Comparison of ENCODE assay signal across 12 cellular contexts in the genomic region with DNA sequence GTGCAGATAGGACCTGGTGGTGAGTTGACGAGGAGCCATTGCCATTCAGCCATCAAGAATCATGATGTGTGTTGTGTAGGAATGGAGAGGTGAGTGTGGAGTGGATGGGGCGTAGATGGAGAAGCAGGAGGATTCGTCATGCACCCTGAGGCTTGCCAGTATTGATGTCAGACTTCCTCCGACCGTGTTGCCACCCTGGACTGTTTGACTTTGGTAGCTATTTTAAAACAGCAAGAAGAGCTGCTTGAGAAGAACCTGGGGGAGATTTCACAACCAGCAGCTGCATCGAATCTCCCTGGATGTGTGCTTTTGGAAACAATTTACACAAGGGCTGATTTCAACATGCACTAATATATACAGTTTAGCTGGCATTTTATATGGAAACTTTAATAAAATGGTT.
A peak's percentile ranks its signal among the peaks of the same experiment; 100 is the strongest.
DNase-seq lines count a peak whose midpoint lies in the region; ATAC-seq and TF ChIP-seq lines count a peak whose summit lies in the region.
"Had no signal": no experiment of that assay in that cellular context is flagged by ENCODE, and none has a peak within 500 bp of the region (broad histone marks: within the 10 kb centered on the region; RNA-seq: fewer than 3 reads in every experiment).

No MANE protein-coding gene starts in this region.

- intact Hi-C loops in gastrocnemius medialis (cut with DNase I; ENCODE audit: low total_unique reads): loop anchor here (10.0 kb wide), 1 partner anchor 821 kb away; a partner anchor contains a TSS

- peak; percentile 81 to 85 for ATAC-seq in gastrocnemius medialis

- H3K36me3 ChIP-seq in Peyer's patch (no peaks in the 10 kb centered on the region), esophagus (ENCODE audit: control insufficient read depth in 2 of 2, insufficient read depth in 2 of 2, low read length in 1 of 2) (no peaks in the 10 kb centered on the region), gastrocnemius medialis (no peaks in the 10 kb centered on the region)
- H3K36me3 ChIP-seq: spleen had no signal

- WGBS in esophagus, 2 donors: 45 to 51% methylated on average over 6 of the region's 6 CpGs

- H3K9me3 ChIP-seq in Peyer's patch (no peaks in the 10 kb centered on the region), esophagus (ENCODE audit: control insufficient read depth in 2 of 2, insufficient read depth in 1 of 2, low read depth in 1 of 2, low read length in 1 of 2) (no peaks in the 10 kb centered on the region), gastrocnemius medialis (no peaks in the 10 kb centered on the region)
- H3K9me3 ChIP-seq: spleen had no signal

- no peak overlapping the region for H3K4me3 ChIP-seq in Peyer's patch
- H3K4me3 ChIP-seq in esophagus (ENCODE audit: low read depth in 1 of 2, low read length in 2 of 2): no peak overlapping the region
- H3K4me3 ChIP-seq in gastrocnemius medialis: no peak overlapping the region
- H3K4me3 ChIP-seq: spleen had no signal

- peak overlapping the region in 3 of 4 donors; percentile 4 to 85 (median 53) for H3K27ac ChIP-seq in Peyer's patch
- H3K27ac ChIP-seq in esophagus (ENCODE audit: low read depth in 2 of 2, low read length in 1 of 2): peak overlapping the region; percentile 40 to 49
- peak overlapping the region in 3 of 4 donors; percentile 36 to 69 (median 65) for H3K27ac ChIP-seq in gastrocnemius medialis

- in situ Hi-C loops in gastrocnemius medialis (cut with MboI; ENCODE audit: low sequenced_read_pairs in 4 of 4): loop anchor here in 3 of 4 donors (10.0 to 25.0 kb wide), 5 partner anchors 198 to 673 kb away; a partner anchor contains a TSS

- TF ChIP-seq CTCF in Peyer's patch (IDR thresholded peaks at IDR 0.05): no peak
- TF ChIP-seq CTCF in gastrocnemius medialis (IDR thresholded peaks at IDR 0.05 in 4 of 5, conservative IDR thresholded peaks at IDR 0.05 in 1 of 5): no peak

- H3K4me1 ChIP-seq in Peyer's patch (peaks cover 0 to 27% (median 0%) of the 10 kb centered on the region in 4 donors), esophagus (ENCODE audit: control insufficient read depth in 2 of 2, insufficient read depth in 2 of 2, low read length in 1 of 2) (peaks cover 0 to 2% of the 10 kb centered on the region in 2 donors), gastrocnemius medialis (peaks cover 6 to 20% of the 10 kb centered on the region in 2 donors)

- H3K27me3 ChIP-seq in Peyer's patch (no peaks in the 10 kb centered on the region), esophagus (ENCODE audit: control insufficient read depth in 1 of 2, insufficient read depth in 2 of 2, low read length in 2 of 2) (no peaks in the 10 kb centered on the region), gastrocnemius medialis (no peaks in the 10 kb centered on the region)
- H3K27me3 ChIP-seq: spleen had no signal

- TF ChIP-seq POLR2A in Peyer's patch (IDR thresholded peaks at IDR 0.05) (no peak), gastrocnemius medialis (IDR thresholded peaks at IDR 0.05) (no peak)

- DNase-seq in GM03348 (ENCODE audit: low spot score) (peak; percentile 21), Peyer's patch (no peak), gastrocnemius medialis (peak; percentile 56 to 61), ureter (ENCODE audit: low spot score) (no peak), NCI-H2107 treated with DMSO at 0.1 percent for 48 hours (lab: John Stamatoyannopoulos, UW; ENCODE audit: unreplicated experiment) (no peak)
- DNase-seq in stimulated activated naive CD4-positive, alpha-beta T cell (lab: John Stamatoyannopoulos, UW): no peak
- DNase-seq: amniotic stem cell, DMS153, MM.1S, NCI-H524, spleen had no signal

Comparison
In these comparisons a context has a peak if more than half of its experiments do, and no peak if none do; other contexts are left out.
1. DNase-seq: peak in GM03348 (single experiment) and gastrocnemius medialis (2 of 2); none in Peyer's patch (0 of 3), ureter (single experiment), NCI-H2107 treated with DMSO at 0.1 percent for 48 hours (single experiment) and stimulated activated naive CD4-positive, alpha-beta T cell (0 of 6).
2. Peak in every context shown above with its lines, with median percentiles within 50 percentile points of each other: H3K27ac ChIP-seq.